Comparison of ENCODE assay signal across 13 cellular contexts in the genomic region with DNA sequence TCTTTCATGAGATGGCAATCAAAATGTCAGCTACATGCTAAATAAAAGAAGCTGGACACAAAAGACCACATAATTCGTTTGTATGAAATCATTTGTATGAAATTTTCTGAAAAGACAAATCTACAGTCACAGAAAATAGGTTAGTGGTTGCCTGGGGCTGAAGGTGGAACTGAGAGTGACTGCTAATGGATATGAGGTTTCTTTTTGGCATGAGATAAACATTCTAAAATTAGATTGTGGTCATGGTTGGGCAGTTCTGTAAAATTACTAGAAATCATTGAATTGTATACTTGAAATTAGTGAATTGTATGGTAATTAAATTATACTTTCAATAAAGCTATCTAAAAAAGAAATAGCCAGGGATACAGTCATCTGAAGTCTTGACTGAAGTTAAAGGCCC. TPM values are rescaled to one million over a fixed set of nuclear protein-coding genes. Genes with fewer than 3 reads are reported as not detected.
DNase-seq lines count a peak whose midpoint lies in the region; ATAC-seq and TF ChIP-seq lines count a peak whose summit lies in the region.
"Had no signal": no experiment of that assay in that cellular context is flagged by ENCODE, and none has a peak within 500 bp of the region (broad histone marks: within the 10 kb centered on the region; RNA-seq: fewer than 3 reads in every experiment).

No MANE protein-coding gene starts in this region.

- H3K27me3 ChIP-seq in BE2C (no peaks in the 10 kb centered on the region), uterus (no peaks in the 10 kb centered on the region)
- H3K27me3 ChIP-seq: tibial nerve had no signal

- H3K36me3 ChIP-seq in BE2C = no peaks in the 10 kb centered on the region
- no peaks in the 10 kb centered on the region for H3K36me3 ChIP-seq in uterus
- H3K36me3 ChIP-seq: pancreas, tibial nerve had no signal

- H3K27ac ChIP-seq in uterus = no peak overlapping the region
- H3K27ac ChIP-seq: pancreas, tibial nerve had no signal

- peak; percentile 60 for DNase-seq in BE2C
- peak; percentile 40 for DNase-seq in NAMALWA (ENCODE audit: low spot score)
- DNase-seq in cerebellar cortex (ENCODE audit: low spot score) = no peak
- DNase-seq in uterus = no peak
- no peak for DNase-seq in sciatic nerve (ENCODE audit: low spot score)
- DNase-seq in activated CD8-positive, alpha-beta memory T cell treated with anti-CD3 and anti-CD28 coated beads for 24 hours = no peak
- DNase-seq: activated CD4-positive, CD25-positive, alpha-beta regulatory T cell; activated T-cell treated with anti-CD3 and anti-CD28 coated beads for 4 hours; NCI-H1694 treated with DMSO at 0.1 percent for 48 hours; pancreas had no signal

- H3K4me3 ChIP-seq in BE2C (ENCODE audit: low read depth, low read length) (no peak overlapping the region), uterus (no peak overlapping the region)
- H3K4me3 ChIP-seq: pancreas, tibial nerve had no signal

- ATAC-seq in GM18858 (IDR thresholded peaks at IDR 0.05; ENCODE audit: unreplicated experiment) (peak; percentile 35), HG02885 (IDR thresholded peaks at IDR 0.05; ENCODE audit: poor library complexity, unreplicated experiment) (peak; percentile 29), sciatic nerve (no peak)
- ATAC-seq: pancreas had no signal

- H3K9me3 ChIP-seq in BE2C = no peaks in the 10 kb centered on the region
- H3K9me3 ChIP-seq in uterus = no peaks in the 10 kb centered on the region
- H3K9me3 ChIP-seq: pancreas, tibial nerve had no signal

- TF ChIP-seq POLR2A in uterus (IDR thresholded peaks at IDR 0.05) = no peak

- TF ChIP-seq CTCF in BE2C (IDR thresholded peaks at IDR 0.05; ENCODE audit: low read depth, low read length) (no peak), uterus (IDR thresholded peaks at IDR 0.05) (no peak)

- H3K4me1 ChIP-seq in BE2C (peaks cover 21% of the 10 kb centered on the region), uterus (no peaks in the 10 kb centered on the region)

- intact Hi-C loops in uterus (cut with DNase I; ENCODE audit: low total_unique reads) = no loop called here
- intact Hi-C loops in sciatic nerve (cut with DNase I) = no loop called here

RNA-seq across cellular contexts. Expression of a gene that starts 2.7 kb away (rescaled TPM):
- 93.8 TPM for polyA plus RNA-seq in BE2C (2012; ENCODE audit: insufficient read depth, insufficient read length, low read depth)
- total RNA-seq in uterus = 100 to 1,000 TPM in 1 of 4 donors, 10 to 100 TPM in 2, 1 to 10 TPM in 1; 6.9 to 100 (median 26.6) TPM
- total RNA-seq in sciatic nerve = 39.3 TPM

RNA-seq across cellular contexts. Expression of a gene that starts 56.1 kb away (rescaled TPM):
- 164 TPM for polyA plus RNA-seq in BE2C (2012; ENCODE audit: insufficient read depth, insufficient read length, low read depth)
- total RNA-seq in uterus (under 1 TPM in 1 of 4 donors, not detected in 3; 0.41 TPM), sciatic nerve (0.13 TPM)
- total RNA-seq: tibial nerve had no signal

Comparison
In these comparisons a context has a peak if more than half of its experiments do, and no peak if none do; other contexts are left out.
1. DNase-seq: peak in BE2C (single experiment) and NAMALWA (single experiment); none in cerebellar cortex (single experiment), uterus (0 of 2), sciatic nerve (single experiment) and activated CD8-positive, alpha-beta memory T cell treated with anti-CD3 and anti-CD28 coated beads for 24 hours (single experiment).